1 cellular context compared by ENCODE assay signal in genomic region chr7:32427769-32428291, GRCh38.
TF ChIP-seq lines count a peak whose summit lies in the region.

No MANE protein-coding gene starts in this region.

TF ChIP-seq in SK-N-SH treated with all-trans-retinoic acid at 6 μM for 48 hours, 23 proteins besides CTCF, POLR2A, EP300 and RAD21 (continued from another document):
- TF ChIP-seq, protein P1, sequence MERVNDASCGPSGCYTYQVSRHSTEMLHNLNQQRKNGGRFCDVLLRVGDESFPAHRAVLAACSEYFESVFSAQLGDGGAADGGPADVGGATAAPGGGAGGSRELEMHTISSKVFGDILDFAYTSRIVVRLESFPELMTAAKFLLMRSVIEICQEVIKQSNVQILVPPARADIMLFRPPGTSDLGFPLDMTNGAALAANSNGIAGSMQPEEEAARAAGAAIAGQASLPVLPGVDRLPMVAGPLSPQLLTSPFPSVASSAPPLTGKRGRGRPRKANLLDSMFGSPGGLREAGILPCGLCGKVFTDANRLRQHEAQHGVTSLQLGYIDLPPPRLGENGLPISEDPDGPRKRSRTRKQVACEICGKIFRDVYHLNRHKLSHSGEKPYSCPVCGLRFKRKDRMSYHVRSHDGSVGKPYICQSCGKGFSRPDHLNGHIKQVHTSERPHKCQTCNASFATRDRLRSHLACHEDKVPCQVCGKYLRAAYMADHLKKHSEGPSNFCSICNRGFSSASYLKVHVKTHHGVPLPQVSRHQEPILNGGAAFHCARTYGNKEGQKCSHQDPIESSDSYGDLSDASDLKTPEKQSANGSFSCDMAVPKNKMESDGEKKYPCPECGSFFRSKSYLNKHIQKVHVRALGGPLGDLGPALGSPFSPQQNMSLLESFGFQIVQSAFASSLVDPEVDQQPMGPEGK (CRISPR knock-in tag; IDR thresholded peaks at IDR 0.05; ENCODE audit: borderline replicate concordance): no peak
- no peak for TF ChIP-seq OSR1 (CRISPR knock-in tag; IDR thresholded peaks at IDR 0.05)
- no peak for TF ChIP-seq ZNF70 (CRISPR knock-in tag; IDR thresholded peaks at IDR 0.05)
- TF ChIP-seq GLIS3 (CRISPR knock-in tag; IDR thresholded peaks at IDR 0.05): no peak
- no peak for TF ChIP-seq ZNF8 (CRISPR knock-in tag; IDR thresholded peaks at IDR 0.05)
- peak; percentile 57; the same call in 1 of the 2 replicates for TF ChIP-seq ZFP30 (CRISPR knock-in tag; IDR thresholded peaks at IDR 0.05)
- TF ChIP-seq BACH2 (CRISPR knock-in tag; IDR thresholded peaks at IDR 0.05; ENCODE audit: borderline replicate concordance): no peak
